ENCODE assay signal across 12 cellular contexts in genomic region chr2:40431600-40431955, GRCh38. TPM values are rescaled to one million over a fixed set of nuclear protein-coding genes. Genes with fewer than 3 reads are reported as not detected.
DNase-seq lines count a peak whose midpoint lies in the region; ATAC-seq and TF ChIP-seq lines count a peak whose summit lies in the region.
"Had no signal": no experiment of that assay in that cellular context is flagged by ENCODE, and none has a peak within 500 bp of the region (broad histone marks: within the 10 kb centered on the region; RNA-seq: fewer than 3 reads in every experiment).

No MANE protein-coding gene starts in this region.

- peaks cover 26 to 31% of the 10 kb centered on the region in 2 experiments for H3K4me1 ChIP-seq in neutrophil (ENCODE audit: control insufficient read depth in 1 of 2, insufficient read depth in 1 of 2, low read depth in 1 of 2, low read length in 1 of 2)
- H3K4me1 ChIP-seq: thyroid gland had no signal

- H3K9me3 ChIP-seq in neutrophil, result no peaks in the 10 kb centered on the region
- H3K9me3 ChIP-seq: thyroid gland had no signal

- TF ChIP-seq CTCF in dorsolateral prefrontal cortex (IDR thresholded peaks at IDR 0.05 in 54 of 56, conservative IDR thresholded peaks at IDR 0.05 in 2 of 56; ENCODE audit: low read depth in 1 of 56, partially characterized antibody in 56 of 56) (no peak), neutrophil (IDR thresholded peaks at IDR 0.05) (no peak)

- intact Hi-C loops in dorsolateral prefrontal cortex (cut with DNase I), result no loop called here

- DNase-seq in AG20443 (ENCODE audit: low spot score) (peak; percentile 73), NOMO-1 treated with DMSO at 0.1 percent for 48 hours (lab: John Stamatoyannopoulos, UW; ENCODE audit: unreplicated experiment) (peak; percentile 90), dorsolateral prefrontal cortex (peak in 6 of 10 donors; percentile 27 to 68 (median 58)), RKO (ENCODE audit: low spot score) (no peak), T-cell (no peak), HT-29 (ENCODE audit: low spot score) (no peak)
- no peak for DNase-seq in stimulated activated naive CD8-positive, alpha-beta T cell treated with anti-CD3 and anti-CD28 coated beads, Interleukin-15, Interleukin-2, amounts not matched to agents 100 U/mL and 50 U/mL, for 24 hours
- DNase-seq: cortex of kidney, Karpas-422, kidney glomerular epithelial cell, thyroid gland had no signal

- no peaks in the 10 kb centered on the region for H3K36me3 Mint-ChIP-seq in T-cell

- peak overlapping the region in 22 of 59 donors; percentile 3 to 72 (median 38) for H3K27ac ChIP-seq in dorsolateral prefrontal cortex
- peak overlapping the region; percentile 10 for H3K27ac ChIP-seq in neutrophil
- H3K27ac ChIP-seq: thyroid gland had no signal

- H3K4me3 Mint-ChIP-seq in T-cell, result no peak overlapping the region

- H3K9me3 Mint-ChIP-seq in T-cell, result peaks cover 0 to 5% (median 2%) of the 10 kb centered on the region in 3 donors

- H3K36me3 ChIP-seq in neutrophil, result no peaks in the 10 kb centered on the region
- H3K36me3 ChIP-seq: thyroid gland had no signal

- no peak overlapping the region for H3K4me3 ChIP-seq in dorsolateral prefrontal cortex
- H3K4me3 ChIP-seq in neutrophil (ENCODE audit: low read depth in 1 of 2, low read length in 1 of 2), result no peak overlapping the region
- H3K4me3 ChIP-seq: thyroid gland had no signal

- CTCF ChIA-PET in T-cell (lab: Charles Lee), result no interaction called here

- H3K27ac Mint-ChIP-seq in T-cell, result no peak overlapping the region

- H3K27me3 ChIP-seq in dorsolateral prefrontal cortex, result no peaks in the 10 kb centered on the region
- H3K27me3 ChIP-seq in neutrophil, result no peaks in the 10 kb centered on the region
- H3K27me3 ChIP-seq: thyroid gland had no signal

- H3K4me1 Mint-ChIP-seq in T-cell, result no peaks in the 10 kb centered on the region

- no peaks in the 10 kb centered on the region for H3K27me3 Mint-ChIP-seq in T-cell

- POLR2A ChIA-PET in T-cell (lab: Charles Lee), result no interaction called here

- ATAC-seq in T-cell (replicated peaks in 1 of 4), result no peak
- no peak for ATAC-seq in stimulated activated naive CD8-positive, alpha-beta T cell treated with anti-CD3 and anti-CD28 coated beads, Interleukin-15, Interleukin-2, amounts not matched to agents 100 U/mL and 50 U/mL, for 24 hours

RNA-seq across cellular contexts. Expression of gene SLC8A1, which starts 20.3 kb away (rescaled TPM):
- total RNA-seq in dorsolateral prefrontal cortex (100 to 1,000 TPM in 118 of 120 experiments, 10 to 100 TPM in 2; 74.5 to 294 (median 219) TPM), T-cell (under 1 TPM; 0.09 to 0.35 (median 0.13) TPM)
- 0.10 and 0.16 TPM in 2 replicates for total RNA-seq in HT-29 (2014; rRNA removed; shearing (Covaris generic))

Comparison
In these comparisons a context has a peak if more than half of its experiments do, and no peak if none do; other contexts are left out.
1. DNase-seq: peak in AG20443 (single experiment), NOMO-1 treated with DMSO at 0.1 percent for 48 hours (single experiment) and dorsolateral prefrontal cortex (6 of 10); none in RKO (single experiment), T-cell (0 of 34), stimulated activated naive CD8-positive, alpha-beta T cell treated with anti-CD3 and anti-CD28 coated beads, Interleukin-15, Interleukin-2, amounts not matched to agents 100 U/mL and 50 U/mL, for 24 hours (single experiment) and HT-29 (single experiment).
2. RNA of gene SLC8A1, which starts 20.3 kb away (total RNA-seq): 74.5 to 294 TPM in dorsolateral prefrontal cortex; 0.09 to 0.35 TPM in T-cell and 0.10 to 0.16 TPM in HT-29; every median in the first group is over 10 times any median in the second.